Comparison of ENCODE assay signal across 38 cellular contexts in the genomic region with DNA sequence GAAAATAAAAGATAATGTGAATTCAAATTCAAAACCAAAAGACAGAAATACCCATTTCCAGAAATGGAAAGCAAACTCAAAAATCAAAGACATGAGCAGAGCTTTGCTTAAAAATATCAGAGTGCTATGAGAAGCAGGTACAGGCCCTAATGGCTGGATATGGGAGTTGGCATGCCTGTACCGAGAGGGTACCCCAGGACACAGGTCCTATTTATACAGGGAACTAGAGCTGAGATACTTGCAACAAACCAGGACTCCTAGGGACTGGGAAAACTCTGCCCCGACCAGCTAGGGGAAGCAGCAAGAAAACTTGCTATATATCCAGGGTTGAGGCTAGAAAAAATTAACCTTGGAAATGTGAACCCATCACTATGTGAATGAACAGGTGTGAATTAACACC. TPM values are rescaled to one million over a fixed set of nuclear protein-coding genes. Genes with fewer than 3 reads are reported as not detected.
"Had no signal": no experiment of that assay in that cellular context is flagged by ENCODE, and none has a peak within 500 bp of the region (broad histone marks: within the 10 kb centered on the region; RNA-seq: fewer than 3 reads in every experiment).

No MANE protein-coding gene starts in this region.

- H3K27ac ChIP-seq: KMS-11 had no signal

- H3K27me3 ChIP-seq: MG63 had no signal

- H3K4me3 ChIP-seq: MG63 had no signal

- H3K9me3 ChIP-seq: MG63 had no signal

- DNase-seq: Karpas-422, Kasumi-1, MG63, MM.1S, MV-4-11, NCI-H1048, NCI-H1092, NCI-H1092 treated with DMSO at 0.1 percent for 48 hours, NCI-H1105, NCI-H1105 treated with DMSO at 0.1 percent for 48 hours, NCI-H1417, NCI-H1417 treated with DMSO at 0.1 percent for 48 hours, NCI-H1436, NCI-H1436 treated with DMSO at 0.1 percent for 48 hours, NCI-H146, NCI-H1694, NCI-H1694 treated with DMSO at 0.1 percent for 48 hours, NCI-H187, NCI-H187 treated with DMSO at 0.1 percent for 48 hours, NCI-H1930, NCI-H2029, NCI-H2029 treated with DMSO at 0.1 percent for 48 hours, NCI-H2081, NCI-H2081 treated with DMSO at 0.1 percent for 48 hours, NCI-H2107, NCI-H2171, NCI-H2171 treated with DMSO at 0.1 percent for 48 hours, NCI-H2227 treated with DMSO at 0.1 percent for 48 hours, NCI-H226, NCI-H345, NCI-H446, NCI-H446 treated with DMSO at 0.1 percent for 48 hours, NCI-H510A had no signal

- H3K36me3 ChIP-seq: MG63 had no signal

RNA-seq across cellular contexts. Expression of gene SYNPR, which starts 36.0 kb away (rescaled TPM):
- total RNA-seq: LHCN-M2, M059J, MCF 10A, NCI-H460 had no signal
